38 cellular contexts compared by ENCODE assay signal in the genomic region with DNA sequence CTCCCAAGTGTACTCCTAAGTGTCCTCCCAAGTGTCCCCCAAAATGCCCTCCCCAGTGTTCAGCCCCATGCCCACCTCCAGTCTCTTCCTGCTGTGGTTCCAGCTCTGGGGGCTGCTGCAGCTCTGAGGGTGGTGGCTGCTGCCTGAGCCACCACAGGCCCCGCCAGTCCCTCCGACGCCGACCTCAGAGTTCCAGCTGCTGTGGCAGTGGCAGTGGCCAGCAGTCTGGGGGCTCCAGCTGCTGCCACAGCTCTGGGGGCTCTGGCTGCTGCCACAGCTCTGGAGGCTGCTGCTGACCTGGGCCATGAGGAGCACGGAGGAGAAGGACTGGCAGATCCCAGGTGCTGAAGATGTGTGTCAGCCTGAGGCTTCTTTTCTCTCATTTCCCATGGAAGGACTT. TPM values are rescaled to one million over a fixed set of nuclear protein-coding genes. Genes with fewer than 3 reads are reported as not detected.
"Had no signal": no experiment of that assay in that cellular context is flagged by ENCODE, and none has a peak within 500 bp of the region (broad histone marks: within the 10 kb centered on the region; RNA-seq: fewer than 3 reads in every experiment).

No MANE protein-coding gene starts in this region.

- H3K36me3 ChIP-seq: MG63 had no signal

- H3K4me3 ChIP-seq: MG63 had no signal

- DNase-seq: Karpas-422, Kasumi-1, MG63, MM.1S, MV-4-11, NCI-H1048, NCI-H1092, NCI-H1092 treated with DMSO at 0.1 percent for 48 hours, NCI-H1105, NCI-H1105 treated with DMSO at 0.1 percent for 48 hours, NCI-H1417, NCI-H1417 treated with DMSO at 0.1 percent for 48 hours, NCI-H1436, NCI-H1436 treated with DMSO at 0.1 percent for 48 hours, NCI-H146, NCI-H1694, NCI-H1694 treated with DMSO at 0.1 percent for 48 hours, NCI-H187, NCI-H187 treated with DMSO at 0.1 percent for 48 hours, NCI-H1930, NCI-H2029, NCI-H2029 treated with DMSO at 0.1 percent for 48 hours, NCI-H2081, NCI-H2081 treated with DMSO at 0.1 percent for 48 hours, NCI-H2107, NCI-H2171, NCI-H2171 treated with DMSO at 0.1 percent for 48 hours, NCI-H2227 treated with DMSO at 0.1 percent for 48 hours, NCI-H226, NCI-H345, NCI-H446, NCI-H446 treated with DMSO at 0.1 percent for 48 hours, NCI-H510A, NCI-H510A treated with DMSO at 0.1 percent for 48 hours had no signal

- H3K9me3 ChIP-seq: MG63 had no signal

RNA-seq across cellular contexts. Expression of a gene that starts 1.0 kb away (rescaled TPM):
- total RNA-seq: LHCN-M2, M059J, MCF 10A, NCI-H460 had no signal

RNA-seq across cellular contexts. Expression of a gene that starts 2.7 kb away (rescaled TPM):
- total RNA-seq: LHCN-M2, M059J, MCF 10A, NCI-H460 had no signal

RNA-seq across cellular contexts. Expression of a gene that starts 55.0 kb away (rescaled TPM):
- total RNA-seq: LHCN-M2, M059J, MCF 10A, NCI-H460 had no signal
